17 cellular contexts compared by ENCODE assay signal in the genomic region with DNA sequence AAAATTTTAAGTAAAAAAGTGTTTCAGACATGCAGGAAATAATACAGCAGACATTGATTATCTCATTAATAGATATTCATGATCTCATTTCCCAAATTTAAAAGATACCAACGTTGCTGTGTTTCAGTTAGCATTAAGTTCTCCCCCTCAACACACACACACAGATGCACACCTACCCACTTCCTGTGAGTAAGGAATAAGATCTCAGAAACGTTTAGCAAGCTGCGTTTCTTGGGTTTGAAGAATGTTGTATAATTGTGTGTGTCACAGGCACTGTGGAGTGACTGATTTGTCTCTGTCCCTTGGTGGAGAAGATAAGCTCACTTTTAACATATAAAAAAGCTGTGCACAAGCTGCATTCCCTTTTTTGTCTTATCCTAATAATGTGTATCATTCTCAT.
DNase-seq lines count a peak whose midpoint lies in the region; ATAC-seq and TF ChIP-seq lines count a peak whose summit lies in the region.
"Had no signal": no experiment of that assay in that cellular context is flagged by ENCODE, and none has a peak within 500 bp of the region (broad histone marks: within the 10 kb centered on the region; RNA-seq: fewer than 3 reads in every experiment).

No MANE protein-coding gene starts in this region.

- CTCF ChIA-PET in activated naive CD4-positive, alpha-beta T cell treated with anti-CD3 and anti-CD28 coated beads for 36 hours (lab: Charles Lee), result interaction anchor here (1.4 kb wide), 1 partner anchor 760 kb away, joined by 3 read pairs; no protein-coding TSS in a partner anchor

- H3K4me1 Mint-ChIP-seq in activated naive CD4-positive, alpha-beta T cell treated with anti-CD3 and anti-CD28 coated beads for 36 hours (ENCODE audit: low read depth), result peaks cover 15% of the 10 kb centered on the region
- peaks cover 13% of the 10 kb centered on the region for H3K4me1 Mint-ChIP-seq in stimulated activated effector memory CD8-positive, alpha-beta T cell treated with anti-CD3 and anti-CD28 coated beads, Interleukin-12 subunit alpha, Interleukin-12 subunit beta, amount 100 ng/mL, for 72 hours
- H3K4me1 Mint-ChIP-seq: B cell; stimulated activated memory B cell treated with anti-CD40 and anti-IgM and Interleukin-4, amounts not matched to agents 10 μg/mL and 1 μg/mL and 100 μg/mL, for 72 hours had no signal

- H3K4me3 ChIP-seq in NB4 (ENCODE audit: low read depth, low read length), result no peak overlapping the region
- H3K4me3 ChIP-seq in cardiac fibroblast (replicated peaks in 1 of 2; ENCODE audit: low read depth in 2 of 2, low read length in 2 of 2), result no peak overlapping the region
- H3K4me3 ChIP-seq: cardiac muscle cell, skin epidermis had no signal

- H3K9me3 Mint-ChIP-seq in activated naive CD4-positive, alpha-beta T cell treated with anti-CD3 and anti-CD28 coated beads for 36 hours, result peaks cover 4% of the 10 kb centered on the region
- no peaks in the 10 kb centered on the region for H3K9me3 Mint-ChIP-seq in stimulated activated effector memory CD8-positive, alpha-beta T cell treated with anti-CD3 and anti-CD28 coated beads, Interleukin-12 subunit alpha, Interleukin-12 subunit beta, amount 100 ng/mL, for 72 hours

- peak; percentile 42 for DNase-seq in activated naive CD4-positive, alpha-beta T cell treated with anti-CD3 and anti-CD28 coated beads for 36 hours
- no peak for DNase-seq in activated naive CD4-positive, alpha-beta T cell treated with Interleukin-2 at 50 U/mL for 16 hours
- DNase-seq in NB4 (ENCODE audit: low read depth), result peak; percentile 49
- DNase-seq in cardiac fibroblast (ENCODE audit: low read depth in 2 of 2), result peak; percentile 8 to 50
- DNase-seq in stimulated activated effector memory CD8-positive, alpha-beta T cell treated with anti-CD3 and anti-CD28 coated beads, Interleukin-12 subunit alpha, Interleukin-12 subunit beta, amount 100 ng/mL, for 72 hours (ENCODE audit: low spot score in 2 of 2), result no peak
- no peak for DNase-seq in NCI-H82 (lab: John Stamatoyannopoulos, UW)
- DNase-seq: activated CD8-positive, alpha-beta memory T cell treated with anti-CD3 and anti-CD28 coated beads for 24 hours; MV-4-11; NCI-H526 had no signal

- TF ChIP-seq POLR2A in NB4 (IDR thresholded peaks at IDR 0.05; ENCODE audit: extremely low read depth, insufficient read length), result no peak

- ATAC-seq in stimulated activated effector memory CD8-positive, alpha-beta T cell treated with anti-CD3 and anti-CD28 coated beads, Interleukin-12 subunit alpha, Interleukin-12 subunit beta, amount 100 ng/mL, for 72 hours, result peak; percentile 99
- ATAC-seq in GM18498 (IDR thresholded peaks at IDR 0.05; ENCODE audit: unreplicated experiment), result no peak
- ATAC-seq in GM21381 (IDR thresholded peaks at IDR 0.05; ENCODE audit: unreplicated experiment), result no peak
- ATAC-seq: esophagus mucosa; HCT116; stimulated activated memory B cell treated with anti-CD40 and anti-IgM and Interleukin-4, amounts not matched to agents 10 μg/mL and 1 μg/mL and 100 μg/mL, for 72 hours had no signal

- H3K4me3 Mint-ChIP-seq in activated naive CD4-positive, alpha-beta T cell treated with anti-CD3 and anti-CD28 coated beads for 36 hours, result no peak overlapping the region
- H3K4me3 Mint-ChIP-seq in stimulated activated effector memory CD8-positive, alpha-beta T cell treated with anti-CD3 and anti-CD28 coated beads, Interleukin-12 subunit alpha, Interleukin-12 subunit beta, amount 100 ng/mL, for 72 hours, result no peak overlapping the region
- H3K4me3 Mint-ChIP-seq: B cell; stimulated activated memory B cell treated with anti-CD40 and anti-IgM and Interleukin-4, amounts not matched to agents 10 μg/mL and 1 μg/mL and 100 μg/mL, for 72 hours had no signal

- TF ChIP-seq CTCF in NB4 (IDR thresholded peaks at IDR 0.05; ENCODE audit: low read depth, low read length) (no peak), cardiac fibroblast (IDR thresholded peaks at IDR 0.05; ENCODE audit: low read depth, low read length) (no peak)

- H3K27ac Mint-ChIP-seq in activated naive CD4-positive, alpha-beta T cell treated with anti-CD3 and anti-CD28 coated beads for 36 hours, result peak overlapping the region; percentile 15
- H3K27ac Mint-ChIP-seq in stimulated activated effector memory CD8-positive, alpha-beta T cell treated with anti-CD3 and anti-CD28 coated beads, Interleukin-12 subunit alpha, Interleukin-12 subunit beta, amount 100 ng/mL, for 72 hours, result no peak overlapping the region
- H3K27ac Mint-ChIP-seq: B cell; stimulated activated memory B cell treated with anti-CD40 and anti-IgM and Interleukin-4, amounts not matched to agents 10 μg/mL and 1 μg/mL and 100 μg/mL, for 72 hours had no signal

- H3K36me3 Mint-ChIP-seq in activated naive CD4-positive, alpha-beta T cell treated with anti-CD3 and anti-CD28 coated beads for 36 hours (ENCODE audit: low read depth), result peaks cover 26% of the 10 kb centered on the region
- peaks cover 17% of the 10 kb centered on the region for H3K36me3 Mint-ChIP-seq in stimulated activated effector memory CD8-positive, alpha-beta T cell treated with anti-CD3 and anti-CD28 coated beads, Interleukin-12 subunit alpha, Interleukin-12 subunit beta, amount 100 ng/mL, for 72 hours

- intact Hi-C loops in activated naive CD4-positive, alpha-beta T cell treated with anti-CD3 and anti-CD28 coated beads for 36 hours (cut with micrococcal nuclease), result loop anchor here (1.0 to 2.0 kb wide), 3 partner anchors 8 to 122 kb away; no protein-coding TSS in a partner anchor

- no peaks in the 10 kb centered on the region for H3K27me3 Mint-ChIP-seq in activated naive CD4-positive, alpha-beta T cell treated with anti-CD3 and anti-CD28 coated beads for 36 hours (ENCODE audit: low read depth)
- H3K27me3 Mint-ChIP-seq: B cell; stimulated activated memory B cell treated with anti-CD40 and anti-IgM and Interleukin-4, amounts not matched to agents 10 μg/mL and 1 μg/mL and 100 μg/mL, for 72 hours had no signal

Comparison
In these comparisons a context has a peak if more than half of its experiments do, and no peak if none do; other contexts are left out.
1. DNase-seq: peak in activated naive CD4-positive, alpha-beta T cell treated with anti-CD3 and anti-CD28 coated beads for 36 hours (single experiment), NB4 (single experiment) and cardiac fibroblast (2 of 2); none in activated naive CD4-positive, alpha-beta T cell treated with Interleukin-2 at 50 U/mL for 16 hours (single experiment), stimulated activated effector memory CD8-positive, alpha-beta T cell treated with anti-CD3 and anti-CD28 coated beads, Interleukin-12 subunit alpha, Interleukin-12 subunit beta, amount 100 ng/mL, for 72 hours (0 of 2) and NCI-H82 (single experiment).